In genomic region chr21:36718951-36719501, GRCh38 we compare ENCODE assay signal across 12 cellular contexts. TPM values are rescaled to one million over a fixed set of nuclear protein-coding genes. Genes with fewer than 3 reads are reported as not detected.
DNase-seq lines count a peak whose midpoint lies in the region; ATAC-seq and TF ChIP-seq lines count a peak whose summit lies in the region.
"Had no signal": no experiment of that assay in that cellular context is flagged by ENCODE, and none has a peak within 500 bp of the region (broad histone marks: within the 10 kb centered on the region; RNA-seq: fewer than 3 reads in every experiment).

No MANE protein-coding gene starts in this region.

- H2BK5ac ChIP-seq in neuronal stem cell (ENCODE audit: low read length) = no peak overlapping the region

- peaks cover 29% of the 10 kb centered on the region for H3K79me2 ChIP-seq in PC-3 (ENCODE audit: low read length)

- no peak overlapping the region for H2BK120ac ChIP-seq in neuronal stem cell (ENCODE audit: low read depth, low read length)

- H2AK5ac ChIP-seq in neuronal stem cell (ENCODE audit: low read depth, low read length) = no peak overlapping the region

- H3K4me2 ChIP-seq in PC-3 (ENCODE audit: low read length) (peak overlapping the region; percentile 5; the same call in 1 of the 2 replicates), neuronal stem cell (ENCODE audit: insufficient read depth, low read length, poor library complexity, severe bottlenecking) (no peak overlapping the region)

- H3K4me1 Mint-ChIP-seq in immature natural killer cell = no peaks in the 10 kb centered on the region

- H3K36me3 ChIP-seq in PC-3 (ENCODE audit: low read depth, low read length) (peaks cover 66% of the 10 kb centered on the region), neuronal stem cell (replicated peaks in 1 of 2; ENCODE audit: control insufficient read depth in 2 of 2, insufficient read depth in 2 of 2, low read length in 2 of 2) (no peaks in the 10 kb centered on the region)

- H3K14ac ChIP-seq in neuronal stem cell (ENCODE audit: low read length) = no peak overlapping the region

- H3K4me1 ChIP-seq in PC-3 (ENCODE audit: insufficient read depth, low read length) (peaks cover 16% of the 10 kb centered on the region), neuronal stem cell (ENCODE audit: control insufficient read depth in 2 of 2, insufficient read depth in 1 of 2, low read depth in 1 of 2, low read length in 2 of 2) (peaks cover 2 to 9% of the 10 kb centered on the region in 2 donors)
- H3K4me1 ChIP-seq: body of pancreas had no signal

- no peak overlapping the region for H4K8ac ChIP-seq in neuronal stem cell (ENCODE audit: low read depth, low read length)

- no peaks in the 10 kb centered on the region for H3K9me2 ChIP-seq in PC-3 (replicated peaks; ENCODE audit: low read length)

- POLR2A ChIA-PET in PC-3 (lab: Charles Lee; ENCODE audit: unreplicated experiment) = interaction anchor here (0.6 kb wide), 2 partner anchors 33 to 69 kb away, joined by 3 to 5 read pairs; no protein-coding TSS in a partner anchor

- H3K27me3 ChIP-seq in PC-3 (ENCODE audit: low read length) (no peaks in the 10 kb centered on the region), neuronal stem cell (ENCODE audit: control insufficient read depth in 3 of 3, insufficient read depth in 3 of 3, low read depth in 1 of 3, low read length in 3 of 3) (peaks cover 0 to 64% (median 0%) of the 10 kb centered on the region in 3 experiments)
- H3K27me3 ChIP-seq: body of pancreas had no signal

- peaks cover 8 to 23% (median 12%) of the 10 kb centered on the region in 3 donors for H3K27me3 Mint-ChIP-seq in immature natural killer cell (ENCODE audit: low read depth in 3 of 3)

- WGBS in neuronal stem cell (ENCODE audit: extremely low coverage in 2 of 2, insufficient read length in 2 of 2, insufficient replicate concordance in 1 of 2), 2 donors = no CpG with 5 or more reads among the region's 18 CpGs

- H2BK15ac ChIP-seq in neuronal stem cell (ENCODE audit: low read length) = peak overlapping the region; percentile 10

- H3K9me3 ChIP-seq in PC-3 (ENCODE audit: low read length) (no peaks in the 10 kb centered on the region), neuronal stem cell (replicated peaks in 1 of 2; ENCODE audit: control insufficient read depth in 2 of 2, insufficient read depth in 1 of 2, low read depth in 1 of 2, low read length in 2 of 2) (no peaks in the 10 kb centered on the region)
- H3K9me3 ChIP-seq: body of pancreas had no signal

- H3K23ac ChIP-seq in neuronal stem cell (ENCODE audit: low read depth, low read length, poor library complexity) = no peak overlapping the region

- H3K27ac ChIP-seq in PC-3 (ENCODE audit: low read length) (peak overlapping the region; percentile 83), neuronal stem cell (replicated peaks; ENCODE audit: low read length) (no peak overlapping the region)
- H3K27ac ChIP-seq: body of pancreas had no signal

- H3K9me3 Mint-ChIP-seq in immature natural killer cell = no peaks in the 10 kb centered on the region

- H3K18ac ChIP-seq in neuronal stem cell (ENCODE audit: low read length) = peak overlapping the region; percentile 77

- H3K79me1 ChIP-seq in neuronal stem cell (ENCODE audit: low read depth, low read length) = no peaks in the 10 kb centered on the region

- peak; percentile 46; the same call in 1 of the 2 replicates for TF ChIP-seq CTCF in PC-3 (conservative IDR thresholded peaks at IDR 0.05; ENCODE audit: low read depth, low read length)

- H3K4ac ChIP-seq in neuronal stem cell (ENCODE audit: low read length) = no peak overlapping the region

- H2AFZ ChIP-seq in PC-3 (ENCODE audit: low read length) (no peak overlapping the region), neuronal stem cell (ENCODE audit: low read length) (no peak overlapping the region)

- BruUV-seq in PC-3 (replicated peaks; lab: Mats Ljungman, UMichigan) = no TSS peak

- peak; percentile 89 for ATAC-seq in PC-3
- peak; percentile 96 for ATAC-seq in esophagus mucosa

- intact Hi-C loops in PC-3 (cut with micrococcal nuclease) = loop anchor here (5.0 kb wide), 2 partner anchors 57 to 217 kb away; no protein-coding TSS in a partner anchor

- no peak overlapping the region for H2BK12ac ChIP-seq in neuronal stem cell (ENCODE audit: low read length)

- H3F3A ChIP-seq in PC-3 (ENCODE audit: low read length, unreplicated experiment) = no peaks in the 10 kb centered on the region

- H3K4me3 Mint-ChIP-seq in immature natural killer cell = no peak overlapping the region

- DNase-seq in COLO829 (ENCODE audit: low spot score) (peak; percentile 85), PC-3 (peak; percentile 95), neuronal stem cell (ENCODE audit: low spot score) (no peak), immature natural killer cell (no peak), NCI-H2196 treated with DMSO at 0.1 percent for 48 hours (lab: John Stamatoyannopoulos, UW; ENCODE audit: unreplicated experiment) (no peak)
- no peak for DNase-seq in activated CD4-positive, alpha-beta T cell treated with anti-CD3 and anti-CD28 coated beads for 4 hours
- DNase-seq in stimulated activated CD4-positive, alpha-beta T cell treated with anti-CD3 and anti-CD28 coated beads, Interleukin-12 subunit alpha, Interleukin-12 subunit beta, amount 100 ng/mL, for 4 hours = no peak
- DNase-seq: activated T-cell treated with anti-CD3 and anti-CD28 coated beads, Interleukin-2, amount 50 U/mL, for 1 hour; KG1; RPMI8226 had no signal

- H4K91ac ChIP-seq in neuronal stem cell (ENCODE audit: low read depth, low read length, poor library complexity) = peak overlapping the region; percentile 45

- no peaks in the 10 kb centered on the region for H3K36me3 Mint-ChIP-seq in immature natural killer cell

- H3K27ac Mint-ChIP-seq in immature natural killer cell = no peak overlapping the region

- no peaks in the 10 kb centered on the region; the same call in 1 of the 2 replicates for H4K20me1 ChIP-seq in PC-3 (ENCODE audit: low read length)

- H3K4me3 ChIP-seq in PC-3 (ENCODE audit: low read length) = no peak overlapping the region
- no peak overlapping the region for H3K4me3 ChIP-seq in neuronal stem cell (ENCODE audit: low read length in 2 of 2)
- H3K4me3 ChIP-seq: body of pancreas had no signal

- CTCF ChIA-PET in PC-3 (lab: Charles Lee) = interaction anchor here (0.6 to 1.4 kb wide), 2 partner anchors 56 to 88 kb away, joined by 3 to 4 read pairs; no protein-coding TSS in a partner anchor

- H3K9ac ChIP-seq in PC-3 (ENCODE audit: low read length) = peak overlapping the region; percentile 71
- H3K9ac ChIP-seq in neuronal stem cell (ENCODE audit: low read depth, low read length, poor library complexity) = no peak overlapping the region

RNA-seq across cellular contexts. Expression of gene SIM2, which starts 20.1 kb away (rescaled TPM):
- total RNA-seq in PC-3 (2014; rRNA removed) (71.2 and 104 TPM in 2 replicates), esophagus mucosa (18.3 TPM)
- polyA plus RNA-seq in neuronal stem cell (2013, experiment 1 of 2) = 0.06 TPM
- polyA plus RNA-seq in neuronal stem cell (2013, experiment 2 of 2) = 0.08 TPM
- polyA plus RNA-seq in immature natural killer cell = not detected

Comparison
In these comparisons a context has a peak if more than half of its experiments do, and no peak if none do; other contexts are left out.
1. DNase-seq: peak in COLO829 (single experiment) and PC-3 (single experiment); none in neuronal stem cell (single experiment), immature natural killer cell (0 of 3), activated CD4-positive, alpha-beta T cell treated with anti-CD3 and anti-CD28 coated beads for 4 hours (0 of 2), NCI-H2196 treated with DMSO at 0.1 percent for 48 hours (single experiment) and stimulated activated CD4-positive, alpha-beta T cell treated with anti-CD3 and anti-CD28 coated beads, Interleukin-12 subunit alpha, Interleukin-12 subunit beta, amount 100 ng/mL, for 4 hours (single experiment).